ENCODE assay signal across 1 cellular context in genomic region chr7:135211946-135212685, GRCh38.
TF ChIP-seq lines count a peak whose summit lies in the region.

No MANE protein-coding gene starts in this region.

TF ChIP-seq in HEK293, 187 proteins besides CTCF, POLR2A, EP300 and RAD21:
- TF ChIP-seq ZNF335 (tag by site-specific recombination; conservative IDR thresholded peaks at IDR 0.05) (0 out of 2 replicates have a peak, but pooled peaks have one; percentile 2), ZNF600 (tag by site-specific recombination; IDR thresholded peaks at IDR 0.05) (peak; percentile 46; the same call in 1 of the 2 replicates), HIC1 (tag by site-specific recombination; IDR thresholded peaks at IDR 0.05) (0 out of 2 replicates have a peak, but pooled peaks have one; percentile 5), ZEB2 (tag by site-specific recombination; IDR thresholded peaks at IDR 0.05) (0 out of 2 replicates have a peak, but pooled peaks have one; percentile 26)
